In the genomic region with DNA sequence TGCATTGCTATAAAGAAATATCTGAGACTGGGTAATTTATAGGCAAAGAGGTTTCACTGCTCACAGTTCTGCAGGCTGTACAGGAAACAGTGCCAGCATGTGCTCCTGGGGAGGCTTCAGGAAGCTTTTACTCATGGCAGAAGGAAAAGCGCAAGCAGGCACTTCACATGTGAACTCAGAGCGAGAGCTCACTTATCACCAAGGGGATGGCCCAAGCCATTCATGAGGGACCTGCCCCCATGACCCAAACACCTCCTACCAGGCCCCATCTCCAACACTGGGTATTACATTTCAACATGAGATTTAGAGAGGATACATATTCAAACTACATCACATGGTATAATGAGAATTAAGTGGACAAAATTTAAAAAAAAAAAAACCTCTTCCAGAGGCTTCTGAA, we compare ENCODE assay signal across 12 cellular contexts. TPM values are rescaled to one million over a fixed set of nuclear protein-coding genes. Genes with fewer than 3 reads are reported as not detected.
DNase-seq lines count a peak whose midpoint lies in the region; ATAC-seq and TF ChIP-seq lines count a peak whose summit lies in the region.
"Had no signal": no experiment of that assay in that cellular context is flagged by ENCODE, and none has a peak within 500 bp of the region (broad histone marks: within the 10 kb centered on the region; RNA-seq: fewer than 3 reads in every experiment).

No MANE protein-coding gene starts in this region.

- peak overlapping the region; percentile 62 for H3K27ac Mint-ChIP-seq in activated naive CD4-positive, alpha-beta T cell treated with anti-CD3 and anti-CD28 coated beads, Interleukin-2, amount 50 U/mL, for 24 hours
- H3K27ac Mint-ChIP-seq in IgD-negative memory B cell (peak overlapping the region in 2 of 3 donors; percentile 19 to 85), endothelial cell (ENCODE audit: unreplicated experiment) (no peak overlapping the region)
- H3K27ac Mint-ChIP-seq in stimulated activated effector memory CD8-positive, alpha-beta T cell treated with anti-CD3 and anti-CD28 coated beads, Interleukin-12 subunit alpha, Interleukin-12 subunit beta, amount 100 ng/mL, for 72 hours, result peak overlapping the region; percentile 70

- H3K36me3 Mint-ChIP-seq in activated naive CD4-positive, alpha-beta T cell treated with anti-CD3 and anti-CD28 coated beads, Interleukin-2, amount 50 U/mL, for 24 hours, result peaks cover 12% of the 10 kb centered on the region
- H3K36me3 Mint-ChIP-seq in IgD-negative memory B cell (peaks cover 2% of the 10 kb centered on the region), endothelial cell (ENCODE audit: low read depth, unreplicated experiment) (peaks cover 4% of the 10 kb centered on the region)
- peaks cover 66% of the 10 kb centered on the region for H3K36me3 Mint-ChIP-seq in stimulated activated effector memory CD8-positive, alpha-beta T cell treated with anti-CD3 and anti-CD28 coated beads, Interleukin-12 subunit alpha, Interleukin-12 subunit beta, amount 100 ng/mL, for 72 hours

- TF ChIP-seq CTCF in endothelial cell (IDR thresholded peaks at IDR 0.05; ENCODE audit: unreplicated experiment), result no peak

- ATAC-seq in stimulated activated effector memory CD8-positive, alpha-beta T cell treated with anti-CD3 and anti-CD28 coated beads, Interleukin-12 subunit alpha, Interleukin-12 subunit beta, amount 100 ng/mL, for 72 hours, result peak; percentile 21
- ATAC-seq: body of pancreas had no signal

- DNase-seq in activated naive CD4-positive, alpha-beta T cell (lab: John Stamatoyannopoulos, UW), result no peak
- no peak for DNase-seq in endothelial cell (ENCODE audit: low spot score)
- DNase-seq in stimulated activated effector memory CD8-positive, alpha-beta T cell treated with anti-CD3 and anti-CD28 coated beads, Interleukin-12 subunit alpha, Interleukin-12 subunit beta, amount 100 ng/mL, for 72 hours (ENCODE audit: low spot score in 2 of 2), result no peak
- no peak for DNase-seq in HuH-7.5 (ENCODE audit: low spot score)
- DNase-seq in NCI-H2029 (lab: John Stamatoyannopoulos, UW), result no peak
- no peak for DNase-seq in NCI-H1436 treated with DMSO at 0.1 percent for 48 hours (lab: John Stamatoyannopoulos, UW)
- DNase-seq: body of pancreas, foreskin melanocyte, IMR-90, NCI-H1417 had no signal

- H3K9me3 Mint-ChIP-seq in activated naive CD4-positive, alpha-beta T cell treated with anti-CD3 and anti-CD28 coated beads, Interleukin-2, amount 50 U/mL, for 24 hours, result peaks cover 5% of the 10 kb centered on the region
- H3K9me3 Mint-ChIP-seq in IgD-negative memory B cell, result peaks cover 0 to 3% (median 0%) of the 10 kb centered on the region in 3 donors
- H3K9me3 Mint-ChIP-seq in endothelial cell (ENCODE audit: unreplicated experiment), result no peaks in the 10 kb centered on the region
- no peaks in the 10 kb centered on the region for H3K9me3 Mint-ChIP-seq in stimulated activated effector memory CD8-positive, alpha-beta T cell treated with anti-CD3 and anti-CD28 coated beads, Interleukin-12 subunit alpha, Interleukin-12 subunit beta, amount 100 ng/mL, for 72 hours

- no peaks in the 10 kb centered on the region for H3K27me3 Mint-ChIP-seq in activated naive CD4-positive, alpha-beta T cell treated with anti-CD3 and anti-CD28 coated beads, Interleukin-2, amount 50 U/mL, for 24 hours
- no peaks in the 10 kb centered on the region for H3K27me3 Mint-ChIP-seq in IgD-negative memory B cell
- H3K27me3 Mint-ChIP-seq in endothelial cell (ENCODE audit: unreplicated experiment), result peaks cover 2% of the 10 kb centered on the region

- H3K4me3 Mint-ChIP-seq in activated naive CD4-positive, alpha-beta T cell treated with anti-CD3 and anti-CD28 coated beads, Interleukin-2, amount 50 U/mL, for 24 hours, result peak overlapping the region; percentile 40
- peak overlapping the region in 3 of 4 donors; percentile 33 to 65 (median 52) for H3K4me3 Mint-ChIP-seq in IgD-negative memory B cell
- H3K4me3 Mint-ChIP-seq in endothelial cell (ENCODE audit: unreplicated experiment), result peak overlapping the region; percentile 47
- no peak overlapping the region for H3K4me3 Mint-ChIP-seq in stimulated activated effector memory CD8-positive, alpha-beta T cell treated with anti-CD3 and anti-CD28 coated beads, Interleukin-12 subunit alpha, Interleukin-12 subunit beta, amount 100 ng/mL, for 72 hours

- H3K4me1 Mint-ChIP-seq in activated naive CD4-positive, alpha-beta T cell treated with anti-CD3 and anti-CD28 coated beads, Interleukin-2, amount 50 U/mL, for 24 hours, result peaks cover 72% of the 10 kb centered on the region
- H3K4me1 Mint-ChIP-seq in IgD-negative memory B cell, result peaks cover 50 to 61% (median 51%) of the 10 kb centered on the region in 3 donors
- peaks cover 30% of the 10 kb centered on the region for H3K4me1 Mint-ChIP-seq in endothelial cell (ENCODE audit: unreplicated experiment)
- peaks cover 69% of the 10 kb centered on the region for H3K4me1 Mint-ChIP-seq in stimulated activated effector memory CD8-positive, alpha-beta T cell treated with anti-CD3 and anti-CD28 coated beads, Interleukin-12 subunit alpha, Interleukin-12 subunit beta, amount 100 ng/mL, for 72 hours

RNA-seq across cellular contexts. Expression of gene WASF2, which starts 13.7 kb away (rescaled TPM):
- polyA plus RNA-seq in IgD-negative memory B cell, result 105 TPM
- total RNA-seq in endothelial cell (ENCODE audit: unreplicated experiment), result 272 TPM
